In the genomic region with DNA sequence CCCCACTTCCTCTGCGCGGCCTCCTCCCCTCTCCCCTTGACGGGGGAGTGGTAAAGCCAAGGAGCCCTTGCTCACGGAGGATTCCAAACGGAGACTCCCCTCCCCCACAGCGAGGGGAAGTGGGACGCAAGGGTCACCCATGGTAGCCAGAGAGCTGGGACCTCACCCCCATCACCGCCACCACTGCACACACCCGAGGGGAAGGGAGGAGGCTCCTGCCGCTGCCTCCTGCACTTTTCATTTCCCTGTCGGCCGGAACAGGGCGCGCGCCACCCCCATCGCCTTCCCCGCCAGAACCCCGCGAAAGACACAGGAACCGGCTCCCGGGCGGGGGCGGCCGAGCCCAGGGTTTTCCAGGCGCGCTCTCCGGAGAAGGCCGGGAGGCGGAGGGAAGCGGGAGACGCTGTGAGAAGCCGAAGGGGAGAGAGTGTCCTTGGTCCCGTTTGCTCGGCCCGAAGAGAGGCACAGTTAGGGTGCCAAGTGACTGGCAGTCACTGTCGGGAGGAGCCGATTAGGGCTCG, we compare ENCODE assay signal across 1 cellular context.
TF ChIP-seq lines count a peak whose summit lies in the region.

No MANE protein-coding gene starts in this region.

TF ChIP-seq in A549, 52 proteins besides CTCF, POLR2A, EP300 and RAD21:
- no peak for TF ChIP-seq NR3C1 (IDR thresholded peaks at IDR 0.05)
- TF ChIP-seq, protein P1, sequence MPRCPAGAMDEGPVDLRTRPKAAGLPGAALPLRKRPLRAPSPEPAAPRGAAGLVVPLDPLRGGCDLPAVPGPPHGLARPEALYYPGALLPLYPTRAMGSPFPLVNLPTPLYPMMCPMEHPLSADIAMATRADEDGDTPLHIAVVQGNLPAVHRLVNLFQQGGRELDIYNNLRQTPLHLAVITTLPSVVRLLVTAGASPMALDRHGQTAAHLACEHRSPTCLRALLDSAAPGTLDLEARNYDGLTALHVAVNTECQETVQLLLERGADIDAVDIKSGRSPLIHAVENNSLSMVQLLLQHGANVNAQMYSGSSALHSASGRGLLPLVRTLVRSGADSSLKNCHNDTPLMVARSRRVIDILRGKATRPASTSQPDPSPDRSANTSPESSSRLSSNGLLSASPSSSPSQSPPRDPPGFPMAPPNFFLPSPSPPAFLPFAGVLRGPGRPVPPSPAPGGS (IDR thresholded peaks at IDR 0.05) = no peak
- TF ChIP-seq EHMT2 (IDR thresholded peaks at IDR 0.05; ENCODE audit: low read depth) = no peak
- no peak for TF ChIP-seq RFX5 (IDR thresholded peaks at IDR 0.05)
- no peak for TF ChIP-seq NPAS2 (CRISPR knock-in tag; IDR thresholded peaks at IDR 0.05; ENCODE audit: borderline replicate concordance)
- no peak for TF ChIP-seq KDM1A (IDR thresholded peaks at IDR 0.05; ENCODE audit: low read depth)
- TF ChIP-seq, protein P2, sequence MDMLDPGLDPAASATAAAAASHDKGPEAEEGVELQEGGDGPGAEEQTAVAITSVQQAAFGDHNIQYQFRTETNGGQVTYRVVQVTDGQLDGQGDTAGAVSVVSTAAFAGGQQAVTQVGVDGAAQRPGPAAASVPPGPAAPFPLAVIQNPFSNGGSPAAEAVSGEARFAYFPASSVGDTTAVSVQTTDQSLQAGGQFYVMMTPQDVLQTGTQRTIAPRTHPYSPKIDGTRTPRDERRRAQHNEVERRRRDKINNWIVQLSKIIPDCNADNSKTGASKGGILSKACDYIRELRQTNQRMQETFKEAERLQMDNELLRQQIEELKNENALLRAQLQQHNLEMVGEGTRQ (IDR thresholded peaks at IDR 0.05) = no peak
- no peak for TF ChIP-seq MAFK (IDR thresholded peaks at IDR 0.05; ENCODE audit: partially characterized antibody)
- no peak for TF ChIP-seq CBX2 (IDR thresholded peaks at IDR 0.05; ENCODE audit: borderline replicate concordance, low read depth)
- TF ChIP-seq, protein P3, sequence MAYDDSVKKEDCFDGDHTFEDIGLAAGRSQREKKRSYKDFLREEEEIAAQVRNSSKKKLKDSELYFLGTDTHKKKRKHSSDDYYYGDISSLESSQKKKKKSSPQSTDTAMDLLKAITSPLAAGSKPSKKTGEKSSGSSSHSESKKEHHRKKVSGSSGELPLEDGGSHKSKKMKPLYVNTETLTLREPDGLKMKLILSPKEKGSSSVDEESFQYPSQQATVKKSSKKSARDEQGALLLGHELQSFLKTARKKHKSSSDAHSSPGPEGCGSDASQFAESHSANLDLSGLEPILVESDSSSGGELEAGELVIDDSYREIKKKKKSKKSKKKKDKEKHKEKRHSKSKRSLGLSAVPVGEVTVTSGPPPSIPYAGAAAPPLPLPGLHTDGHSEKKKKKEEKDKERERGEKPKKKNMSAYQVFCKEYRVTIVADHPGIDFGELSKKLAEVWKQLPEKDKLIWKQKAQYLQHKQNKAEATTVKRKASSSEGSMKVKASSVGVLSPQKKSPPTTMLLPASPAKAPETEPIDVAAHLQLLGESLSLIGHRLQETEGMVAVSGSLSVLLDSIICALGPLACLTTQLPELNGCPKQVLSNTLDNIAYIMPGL (CRISPR knock-in tag; IDR thresholded peaks at IDR 0.05; ENCODE audit: borderline replicate concordance) = no peak
- no peak for TF ChIP-seq CEBPB (IDR thresholded peaks at IDR 0.05)
- no peak for TF ChIP-seq CHD2 (IDR thresholded peaks at IDR 0.05; ENCODE audit: low read length, partially characterized antibody)
- no peak for TF ChIP-seq HOXB13 (CRISPR knock-in tag; IDR thresholded peaks at IDR 0.05; ENCODE audit: low read depth)
- no peak for TF ChIP-seq TP53 (CRISPR knock-in tag; IDR thresholded peaks at IDR 0.05)
- TF ChIP-seq NFE2L2 (conservative IDR thresholded peaks at IDR 0.05; ENCODE audit: low read length) = no peak
- no peak for TF ChIP-seq ZSCAN20 (CRISPR knock-in tag; IDR thresholded peaks at IDR 0.05)
- no peak for TF ChIP-seq HEYL (CRISPR knock-in tag; IDR thresholded peaks at IDR 0.05)
- TF ChIP-seq, protein P4, sequence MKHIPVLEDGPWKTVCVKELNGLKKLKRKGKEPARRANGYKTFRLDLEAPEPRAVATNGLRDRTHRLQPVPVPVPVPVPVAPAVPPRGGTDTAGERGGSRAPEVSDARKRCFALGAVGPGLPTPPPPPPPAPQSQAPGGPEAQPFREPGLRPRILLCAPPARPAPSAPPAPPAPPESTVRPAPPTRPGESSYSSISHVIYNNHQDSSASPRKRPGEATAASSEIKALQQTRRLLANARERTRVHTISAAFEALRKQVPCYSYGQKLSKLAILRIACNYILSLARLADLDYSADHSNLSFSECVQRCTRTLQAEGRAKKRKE (CRISPR knock-in tag; IDR thresholded peaks at IDR 0.05; ENCODE audit: low read depth) = no peak
